In genomic region chr14:24806061-24806678, GRCh38 we compare ENCODE assay signal across 8 cellular contexts.
DNase-seq lines count a peak whose midpoint lies in the region; ATAC-seq and TF ChIP-seq lines count a peak whose summit lies in the region.

No MANE protein-coding gene starts in this region.

- no TSS peak for BruUV-seq in A673 (replicated peaks; lab: Mats Ljungman, UMichigan)

- intact Hi-C loops in A673 (cut with micrococcal nuclease; ENCODE audit: unreplicated experiment) (loop anchor here (1.0 to 2.0 kb wide), 4 partner anchors 237 to 595 kb away; no protein-coding TSS in a partner anchor), left lung (cut with DNase I) (no loop called here)

- H3K36me3 Mint-ChIP-seq in chondrocyte (ENCODE audit: low read depth) = no peaks in the 10 kb centered on the region

- peaks cover 5% of the 10 kb centered on the region for H3K27me3 ChIP-seq in A673 (replicated peaks; ENCODE audit: insufficient read depth, low read depth, low read length, poor library complexity)
- H3K27me3 ChIP-seq in left lung = no peaks in the 10 kb centered on the region

- peak; percentile 66 for DNase-seq in A673 (ENCODE audit: low spot score)
- DNase-seq in HUDEP-2 (lab: John Stamatoyannopoulos, UW; ENCODE audit: unreplicated experiment in 76 of 76) = peak in 59 of 76 experiments; percentile 2 to 70 (median 34)
- DNase-seq in SHP77 (lab: John Stamatoyannopoulos, UW) = peak; percentile 66 to 75
- no peak for DNase-seq in chondrocyte (ENCODE audit: low spot score)
- DNase-seq in left lung = no peak
- DNase-seq in stimulated activated CD8-positive, alpha-beta memory T cell treated with anti-CD3 and anti-CD28 coated beads, Interleukin-4, amount 100 ng/mL, for 48 hours = peak; percentile 67
- DNase-seq in NCI-H345 treated with DMSO at 0.1 percent for 48 hours (lab: John Stamatoyannopoulos, UW; ENCODE audit: unreplicated experiment) = no peak

- no peak overlapping the region for H3K4me3 Mint-ChIP-seq in chondrocyte (ENCODE audit: unreplicated experiment)

- POLR2A ChIA-PET in A673 (lab: Charles Lee; ENCODE audit: low non-redundant PET) = no interaction called here

- H3K27ac ChIP-seq in A673 (ENCODE audit: low read depth, low read length, poor library complexity, severe bottlenecking) (no peak overlapping the region), left lung (no peak overlapping the region)

- no peaks in the 10 kb centered on the region for H3K9me3 Mint-ChIP-seq in chondrocyte (ENCODE audit: low read depth)

- H3K4me1 ChIP-seq in A673 (ENCODE audit: insufficient read depth, low read length, poor library complexity, severe bottlenecking) (no peaks in the 10 kb centered on the region), left lung (no peaks in the 10 kb centered on the region)

- H3K36me3 ChIP-seq in A673 (ENCODE audit: insufficient read depth, low read length, poor library complexity, severe bottlenecking) (no peaks in the 10 kb centered on the region), left lung (no peaks in the 10 kb centered on the region)

- peaks cover 9% of the 10 kb centered on the region for H3K27me3 Mint-ChIP-seq in chondrocyte (ENCODE audit: low read depth)

- CTCF ChIA-PET in A673 (lab: Charles Lee) = interaction anchor here (0.6 to 1.5 kb wide), 6 partner anchors 12 to 600 kb away, joined by 3 to 10 read pairs (median 4); no protein-coding TSS in a partner anchor

- ATAC-seq in left lung = peak; percentile 91

- H3K9me3 ChIP-seq in A673 (ENCODE audit: low read depth, low read length, poor library complexity, severe bottlenecking) = no peaks in the 10 kb centered on the region
- H3K9me3 ChIP-seq in left lung = no peaks in the 10 kb centered on the region

- peaks cover 7% of the 10 kb centered on the region for H3K4me1 Mint-ChIP-seq in chondrocyte (ENCODE audit: low read depth)

- no peak overlapping the region for H3K27ac Mint-ChIP-seq in chondrocyte (ENCODE audit: unreplicated experiment)

- H3K4me3 ChIP-seq in A673 (ENCODE audit: low read depth, low read length, poor library complexity, severe bottlenecking) = no peak overlapping the region
- no peak overlapping the region for H3K4me3 ChIP-seq in GM12875 (ENCODE audit: low read depth, low read length)
- no peak overlapping the region for H3K4me3 ChIP-seq in left lung

- TF ChIP-seq CTCF in A673 (conservative IDR thresholded peaks at IDR 0.05; ENCODE audit: low read depth, low read length) (peak; percentile 88), GM12875 (IDR thresholded peaks at IDR 0.05; ENCODE audit: borderline replicate concordance, insufficient read depth, low read depth, low read length) (peak; percentile 80), chondrocyte (IDR thresholded peaks at IDR 0.05) (peak; percentile 96), left lung (IDR thresholded peaks at IDR 0.05) (peak; percentile 64 to 73)

Comparison
In these comparisons a context has a peak if more than half of its experiments do, and no peak if none do; other contexts are left out.
1. DNase-seq: peak in A673 (single experiment), HUDEP-2 (59 of 76), SHP77 (2 of 2) and stimulated activated CD8-positive, alpha-beta memory T cell treated with anti-CD3 and anti-CD28 coated beads, Interleukin-4, amount 100 ng/mL, for 48 hours (single experiment); none in chondrocyte (single experiment), left lung (0 of 2) and NCI-H345 treated with DMSO at 0.1 percent for 48 hours (single experiment).
2. Peak in every context shown above with its lines, with median percentiles within 50 percentile points of each other: CTCF ChIP-seq.